Comparison of ENCODE assay signal across 8 cellular contexts in genomic region chr6:35360349-35361138, GRCh38. TPM values are rescaled to one million over a fixed set of nuclear protein-coding genes. Genes with fewer than 3 reads are reported as not detected.
DNase-seq lines count a peak whose midpoint lies in the region; ATAC-seq lines count a peak whose summit lies in the region.

No MANE protein-coding gene starts in this region.

- intact Hi-C loops in Right ventricle myocardium inferior (cut with DNase I): loop anchor here (5.0 kb wide), 1 partner anchor 57 kb away; no protein-coding TSS in a partner anchor

- CTCF ChIA-PET in T-cell (lab: Charles Lee): no interaction called here

- peaks cover 45% of the 10 kb centered on the region for H3K36me3 Mint-ChIP-seq in T-cell

- H3K27me3 Mint-ChIP-seq in T-cell: no peaks in the 10 kb centered on the region

- DNase-seq in DMS79 (lab: John Stamatoyannopoulos, UW) (peak; percentile 27), T-cell (no peak), Right ventricle myocardium inferior (ENCODE audit: missing footprints) (no peak), nucleus accumbens (lab: John Stamatoyannopoulos, UW) (peak in 48 of 56 donors; percentile 12 to 81 (median 62)), EL (no peak)
- no peak for DNase-seq in activated CD4-positive, alpha-beta T cell treated with anti-CD3 and anti-CD28 coated beads, Interleukin-2, amount 50 U/mL, for 48 hours
- no peak for DNase-seq in stimulated activated CD4-positive, alpha-beta T cell treated with anti-CD3 and anti-CD28 coated beads, Interleukin-4, amount 100 ng/mL, for 1 hour

- no peak for ATAC-seq in T-cell (replicated peaks in 1 of 4)
- peak; percentile 79 for ATAC-seq in Right ventricle myocardium inferior
- no peak for ATAC-seq in GM19351 (IDR thresholded peaks at IDR 0.05; ENCODE audit: unreplicated experiment)

- POLR2A ChIA-PET in T-cell (lab: Charles Lee): no interaction called here

- no peaks in the 10 kb centered on the region for H3K9me3 Mint-ChIP-seq in T-cell

- no peak overlapping the region for H3K4me3 Mint-ChIP-seq in T-cell

- peak overlapping the region; percentile 30 to 58 for H3K27ac Mint-ChIP-seq in T-cell

- H3K4me1 Mint-ChIP-seq in T-cell: peaks cover 67 to 84% (median 70%) of the 10 kb centered on the region in 3 donors

RNA-seq across cellular contexts. Expression of gene PPARD, which starts 18.2 kb away (rescaled TPM):
- 10 to 100 TPM; 36.8 to 41.3 (median 37.9) TPM for total RNA-seq in T-cell
- 14.7 TPM for total RNA-seq in Right ventricle myocardium inferior

Comparison
In these comparisons a context has a peak if more than half of its experiments do, and no peak if none do; other contexts are left out.
1. DNase-seq: peak in DMS79 (single experiment) and nucleus accumbens (48 of 56); none in T-cell (0 of 34), Right ventricle myocardium inferior (single experiment), activated CD4-positive, alpha-beta T cell treated with anti-CD3 and anti-CD28 coated beads, Interleukin-2, amount 50 U/mL, for 48 hours (0 of 2), EL (single experiment) and stimulated activated CD4-positive, alpha-beta T cell treated with anti-CD3 and anti-CD28 coated beads, Interleukin-4, amount 100 ng/mL, for 1 hour (single experiment).